Comparison of ENCODE assay signal across 8 cellular contexts in genomic region chr9:128684325-128685021, GRCh38. TPM values are rescaled to one million over a fixed set of nuclear protein-coding genes. Genes with fewer than 3 reads are reported as not detected.
DNase-seq lines count a peak whose midpoint lies in the region; ATAC-seq, FAIRE-seq and TF ChIP-seq lines count a peak whose summit lies in the region.

No MANE protein-coding gene starts in this region.

- FAIRE-seq in GM12892 (lab: Jason Lieb, UNC) = peak; percentile 94

- peak overlapping the region; percentile 96 for H3K4me3 Mint-ChIP-seq in activated T-helper 1 cell treated with anti-CD3 and anti-CD28 coated beads, Interleukin-12 subunit alpha, Interleukin-12 subunit beta, Interleukin-2, Interleukin-4 antibody, amounts not matched to agents 30 ng/mL and 10 ng/mL and 1 ng/mL, durations not matched to agents 14 hours and 24 hours and 36 hours
- peak overlapping the region; percentile 95 for H3K4me3 Mint-ChIP-seq in neural progenitor cell

- peak overlapping the region; percentile 96 for H3K27ac Mint-ChIP-seq in activated T-helper 1 cell treated with anti-CD3 and anti-CD28 coated beads, Interleukin-12 subunit alpha, Interleukin-12 subunit beta, Interleukin-2, Interleukin-4 antibody, amounts not matched to agents 30 ng/mL and 10 ng/mL and 1 ng/mL, durations not matched to agents 14 hours and 24 hours and 36 hours
- peak overlapping the region; percentile 89 for H3K27ac Mint-ChIP-seq in neural progenitor cell

- H3K36me3 ChIP-seq in Panc1 (ENCODE audit: control insufficient read depth, insufficient read depth, low read length) = no peaks in the 10 kb centered on the region
- H3K36me3 ChIP-seq in neural progenitor cell = no peaks in the 10 kb centered on the region

- peak; percentile 93 for TF ChIP-seq POLR2A in GM12892 (IDR thresholded peaks at IDR 0.05; ENCODE audit: low read depth, low read length)

- BruUV-seq in Panc1 (replicated peaks; lab: Mats Ljungman, UMichigan) = no TSS peak

- H3K27me3 ChIP-seq in Panc1 (ENCODE audit: control insufficient read depth, insufficient read depth, low read length) (no peaks in the 10 kb centered on the region), neural progenitor cell (no peaks in the 10 kb centered on the region)

- H3K9me3 Mint-ChIP-seq in activated T-helper 1 cell treated with anti-CD3 and anti-CD28 coated beads, Interleukin-12 subunit alpha, Interleukin-12 subunit beta, Interleukin-2, Interleukin-4 antibody, amounts not matched to agents 30 ng/mL and 10 ng/mL and 1 ng/mL, durations not matched to agents 14 hours and 24 hours and 36 hours = no peaks in the 10 kb centered on the region
- no peaks in the 10 kb centered on the region for H3K9me3 Mint-ChIP-seq in neural progenitor cell

- H3F3A ChIP-seq in neural progenitor cell (ENCODE audit: low read depth) = peaks cover 52% of the 10 kb centered on the region

- H3K9me3 ChIP-seq in Panc1 (ENCODE audit: control insufficient read depth, insufficient read depth, low read depth, low read length) (no peaks in the 10 kb centered on the region), neural progenitor cell (ENCODE audit: low read depth) (no peaks in the 10 kb centered on the region)

- peak overlapping the region; percentile 52 to 80 for H3K4me3 ChIP-seq in Panc1 (ENCODE audit: low read depth in 2 of 2, low read length in 2 of 2)
- peak overlapping the region; percentile 89 for H3K4me3 ChIP-seq in fibroblast of pulmonary artery (replicated peaks; ENCODE audit: low read depth, low read length)
- peak overlapping the region; percentile 88 for H3K4me3 ChIP-seq in neural progenitor cell

- H3K9ac ChIP-seq in neural progenitor cell = peak overlapping the region; percentile 62

- peak overlapping the region; percentile 92 for H3K4me2 ChIP-seq in neural progenitor cell

- H3K4me1 Mint-ChIP-seq in activated T-helper 1 cell treated with anti-CD3 and anti-CD28 coated beads, Interleukin-12 subunit alpha, Interleukin-12 subunit beta, Interleukin-2, Interleukin-4 antibody, amounts not matched to agents 30 ng/mL and 10 ng/mL and 1 ng/mL, durations not matched to agents 14 hours and 24 hours and 36 hours (ENCODE audit: low read depth) = peaks cover 48% of the 10 kb centered on the region
- H3K4me1 Mint-ChIP-seq in neural progenitor cell = peaks cover 50% of the 10 kb centered on the region

- no peaks in the 10 kb centered on the region for H3K27me3 Mint-ChIP-seq in activated T-helper 1 cell treated with anti-CD3 and anti-CD28 coated beads, Interleukin-12 subunit alpha, Interleukin-12 subunit beta, Interleukin-2, Interleukin-4 antibody, amounts not matched to agents 30 ng/mL and 10 ng/mL and 1 ng/mL, durations not matched to agents 14 hours and 24 hours and 36 hours (ENCODE audit: insufficient read depth)
- peaks cover 6% of the 10 kb centered on the region for H3K27me3 Mint-ChIP-seq in neural progenitor cell (ENCODE audit: insufficient read depth, low read depth)

- H3K27ac ChIP-seq in Panc1 (ENCODE audit: low read length) (peak overlapping the region; percentile 86), neural progenitor cell (peak overlapping the region; percentile 86), temporal lobe (ENCODE audit: low read depth, low read length) (peak overlapping the region; percentile 45)

- TF ChIP-seq CTCF in Panc1 (IDR thresholded peaks at IDR 0.05) (no peak), fibroblast of pulmonary artery (IDR thresholded peaks at IDR 0.05; ENCODE audit: low read length, missing control alignments) (no peak), neural progenitor cell (IDR thresholded peaks at IDR 0.05) (no peak)

- intact Hi-C loops in Panc1 (cut with micrococcal nuclease; ENCODE audit: unreplicated experiment) = no loop called here
- intact Hi-C loops in activated T-helper 1 cell treated with anti-CD3 and anti-CD28 coated beads, Interleukin-12 subunit alpha, Interleukin-12 subunit beta, Interleukin-2, Interleukin-4 antibody, amounts not matched to agents 30 ng/mL and 10 ng/mL and 1 ng/mL, durations not matched to agents 14 hours and 24 hours and 36 hours (cut with micrococcal nuclease) = loop anchor here (1.0 to 5.0 kb wide), 4 partner anchors 28 to 398 kb away; partner anchors contain the start of genes DOLPP1, DYNC2I2, ODF2 and SPTAN1

- peaks cover 33% of the 10 kb centered on the region for H4K20me1 ChIP-seq in neural progenitor cell (ENCODE audit: low read depth)

- peak; percentile 37 for ATAC-seq in HG03175 (IDR thresholded peaks at IDR 0.05; ENCODE audit: unreplicated experiment)
- peak; percentile 68 for ATAC-seq in Panc1

- peaks cover 11% of the 10 kb centered on the region for H3K36me3 Mint-ChIP-seq in activated T-helper 1 cell treated with anti-CD3 and anti-CD28 coated beads, Interleukin-12 subunit alpha, Interleukin-12 subunit beta, Interleukin-2, Interleukin-4 antibody, amounts not matched to agents 30 ng/mL and 10 ng/mL and 1 ng/mL, durations not matched to agents 14 hours and 24 hours and 36 hours (ENCODE audit: low read depth)
- H3K36me3 Mint-ChIP-seq in neural progenitor cell = no peaks in the 10 kb centered on the region

- POLR2A ChIA-PET in Panc1 (lab: Charles Lee) = no interaction called here

- CTCF ChIA-PET in Panc1 (lab: Charles Lee) = interaction anchor here (1.4 kb wide), 1 partner anchor 49 kb away, joined by 3 read pairs; no protein-coding TSS in a partner anchor

- DNase-seq in GM12892 (ENCODE audit: insufficient read length) (peak; percentile 78), Panc1 (ENCODE audit: low read depth, low spot score) (no peak), fibroblast of pulmonary artery (ENCODE audit: low read depth) (peak; percentile 73), neural progenitor cell (ENCODE audit: low spot score) (peak; percentile 85), NCI-H345 treated with DMSO at 0.1 percent for 48 hours (lab: John Stamatoyannopoulos, UW; ENCODE audit: unreplicated experiment) (no peak)
- peak; percentile 75 for DNase-seq in activated T-helper 1 cell treated with anti-CD3 and anti-CD28 coated beads, Interleukin-12 subunit alpha, Interleukin-12 subunit beta, Interleukin-2, Interleukin-4 antibody, amounts not matched to agents 30 ng/mL and 10 ng/mL and 1 ng/mL, durations not matched to agents 14 hours and 24 hours and 36 hours (ENCODE audit: low spot score)

- peaks cover 30% of the 10 kb centered on the region for H3K4me1 ChIP-seq in Panc1 (ENCODE audit: control insufficient read depth, insufficient read depth, low read length)
- H3K4me1 ChIP-seq in neural progenitor cell = peaks cover 34% of the 10 kb centered on the region

- peaks cover 55% of the 10 kb centered on the region for H3K79me2 ChIP-seq in neural progenitor cell (ENCODE audit: low read depth)

- in situ Hi-C loops in Panc1 (cut with HindIII; ENCODE audit: low pct_unique_long_range_greater_than_20kb, low sequenced_read_pairs) = no loop called here

- H2AFZ ChIP-seq in neural progenitor cell (replicated peaks) = no peak overlapping the region

RNA-seq across cellular contexts. Expression of gene SET, which starts 4.5 kb away (rescaled TPM):
- 546 TPM for polyA plus RNA-seq in GM12892 (2012; ENCODE audit: missing spikeins)
- total RNA-seq in Panc1 (2021; ENCODE audit: unreplicated experiment) (422 TPM), neural progenitor cell (ENCODE audit: low replicate concordance) (930 and 1,683 TPM in 2 replicates), temporal lobe (416 TPM)
- polyA plus RNA-seq in Panc1 (2012; ENCODE audit: insufficient read length) = 224 TPM
- total RNA-seq in activated T-helper 1 cell treated with anti-CD3 and anti-CD28 coated beads, Interleukin-12 subunit alpha, Interleukin-12 subunit beta, Interleukin-2, Interleukin-4 antibody, amounts not matched to agents 30 ng/mL and 10 ng/mL and 1 ng/mL, durations not matched to agents 14 hours and 24 hours and 36 hours = 775 and 795 TPM in 2 replicates

RNA-seq across cellular contexts. Expression of gene PKN3, which starts 17.8 kb away (rescaled TPM):
- polyA plus RNA-seq in GM12892 (2012; ENCODE audit: missing spikeins) = 4.9 TPM
- total RNA-seq in Panc1 (2021; ENCODE audit: unreplicated experiment) (19.9 TPM), neural progenitor cell (ENCODE audit: low replicate concordance) (4.4 and 16.1 TPM in 2 replicates), temporal lobe (0.74 TPM)
- 38.9 TPM for polyA plus RNA-seq in Panc1 (2012; ENCODE audit: insufficient read length)
- total RNA-seq in activated T-helper 1 cell treated with anti-CD3 and anti-CD28 coated beads, Interleukin-12 subunit alpha, Interleukin-12 subunit beta, Interleukin-2, Interleukin-4 antibody, amounts not matched to agents 30 ng/mL and 10 ng/mL and 1 ng/mL, durations not matched to agents 14 hours and 24 hours and 36 hours = 17.7 and 19.3 TPM in 2 replicates

RNA-seq across cellular contexts. Expression of gene DYNC2I2, which starts 27.8 kb away (rescaled TPM):
- polyA plus RNA-seq in GM12892 (2012; ENCODE audit: missing spikeins) = 19.2 TPM
- total RNA-seq in Panc1 (2021; ENCODE audit: unreplicated experiment) (78.1 TPM), neural progenitor cell (ENCODE audit: low replicate concordance) (45.9 and 141 TPM in 2 replicates), temporal lobe (23.4 TPM)
- 96.2 TPM for polyA plus RNA-seq in Panc1 (2012; ENCODE audit: insufficient read length)
- 41.5 and 43.9 TPM in 2 replicates for total RNA-seq in activated T-helper 1 cell treated with anti-CD3 and anti-CD28 coated beads, Interleukin-12 subunit alpha, Interleukin-12 subunit beta, Interleukin-2, Interleukin-4 antibody, amounts not matched to agents 30 ng/mL and 10 ng/mL and 1 ng/mL, durations not matched to agents 14 hours and 24 hours and 36 hours

RNA-seq across cellular contexts. Expression of gene ZDHHC12, which starts 39.5 kb away (rescaled TPM):
- 23.0 TPM for polyA plus RNA-seq in GM12892 (2012; ENCODE audit: missing spikeins)
- total RNA-seq in Panc1 (2021; ENCODE audit: unreplicated experiment) (39.3 TPM), neural progenitor cell (ENCODE audit: low replicate concordance) (16.8 and 53.9 TPM in 2 replicates), temporal lobe (1.7 TPM)
- polyA plus RNA-seq in Panc1 (2012; ENCODE audit: insufficient read length) = 63.1 TPM
- 51.7 and 54.4 TPM in 2 replicates for total RNA-seq in activated T-helper 1 cell treated with anti-CD3 and anti-CD28 coated beads, Interleukin-12 subunit alpha, Interleukin-12 subunit beta, Interleukin-2, Interleukin-4 antibody, amounts not matched to agents 30 ng/mL and 10 ng/mL and 1 ng/mL, durations not matched to agents 14 hours and 24 hours and 36 hours

Comparison
In these comparisons a context has a peak if more than half of its experiments do, and no peak if none do; other contexts are left out.
1. DNase-seq: peak in GM12892 (single experiment), activated T-helper 1 cell treated with anti-CD3 and anti-CD28 coated beads, Interleukin-12 subunit alpha, Interleukin-12 subunit beta, Interleukin-2, Interleukin-4 antibody, amounts not matched to agents 30 ng/mL and 10 ng/mL and 1 ng/mL, durations not matched to agents 14 hours and 24 hours and 36 hours (single experiment), fibroblast of pulmonary artery (single experiment) and neural progenitor cell (single experiment); none in Panc1 (single experiment) and NCI-H345 treated with DMSO at 0.1 percent for 48 hours (single experiment).
2. Peak in every context shown above with its lines, with median percentiles within 50 percentile points of each other: H3K27ac ChIP-seq and H3K4me3 ChIP-seq.